In genomic region chr2:205465791-205466190, GRCh38 we compare ENCODE assay signal across 19 cellular contexts.
"Had no signal": no experiment of that assay in that cellular context is flagged by ENCODE, and none has a peak within 500 bp of the region (broad histone marks: within the 10 kb centered on the region; RNA-seq: fewer than 3 reads in every experiment).

No MANE protein-coding gene starts in this region.

- H3K4me1 ChIP-seq: gastroesophageal sphincter, testis, tibial nerve, upper lobe of right lung, vagina had no signal

- H3K4me3 Mint-ChIP-seq: effector memory CD8-positive, alpha-beta T cell; naive thymus-derived CD4-positive, alpha-beta T cell; nephron progenitor cell; stimulated activated naive B cell treated with anti-CD40 and anti-IgM and Interleukin-4, amounts not matched to agents 10 μg/mL and 1 μg/mL and 100 μg/mL, for 72 hours; stimulated activated naive CD8-positive, alpha-beta T cell treated with anti-CD3 and anti-CD28 coated beads, Interleukin-15, amount 100 ng/mL, for 72 hours had no signal

- H3K27ac Mint-ChIP-seq: effector memory CD8-positive, alpha-beta T cell; naive thymus-derived CD4-positive, alpha-beta T cell; nephron progenitor cell; stimulated activated naive B cell treated with anti-CD40 and anti-IgM and Interleukin-4, amounts not matched to agents 10 μg/mL and 1 μg/mL and 100 μg/mL, for 72 hours; stimulated activated naive CD8-positive, alpha-beta T cell treated with anti-CD3 and anti-CD28 coated beads, Interleukin-15, amount 100 ng/mL, for 72 hours had no signal

- H3K27ac ChIP-seq: esophagus squamous epithelium, gastroesophageal sphincter, testis, tibial nerve, upper lobe of right lung, vagina had no signal

- H3K36me3 ChIP-seq: esophagus squamous epithelium, gastroesophageal sphincter, upper lobe of right lung, vagina had no signal

- DNase-seq: effector memory CD8-positive, alpha-beta T cell; esophagus squamous epithelium; foreskin fibroblast; hippocampal formation; mammary epithelial cell; naive thymus-derived CD4-positive, alpha-beta T cell; nephron progenitor cell; posterior cingulate gyrus; stimulated activated CD4-positive, alpha-beta T cell treated with anti-CD3 and anti-CD28 coated beads, Interleukin-2, amount 100 ng/mL, for 24 hours; stimulated activated CD4-positive, alpha-beta T cell treated with anti-CD3 and anti-CD28 coated beads, Interleukin-4, amount 100 ng/mL, for 4 hours; stimulated activated naive B cell treated with anti-CD40 and anti-IgM and Interleukin-4, amounts not matched to agents 10 μg/mL and 1 μg/mL and 100 μg/mL, for 72 hours; stimulated activated naive CD8-positive, alpha-beta T cell treated with anti-CD3 and anti-CD28 coated beads, Interleukin-15, amount 100 ng/mL, for 72 hours; testis; upper lobe of right lung had no signal

- H3K27me3 Mint-ChIP-seq: stimulated activated naive B cell treated with anti-CD40 and anti-IgM and Interleukin-4, amounts not matched to agents 10 μg/mL and 1 μg/mL and 100 μg/mL, for 72 hours; stimulated activated naive CD8-positive, alpha-beta T cell treated with anti-CD3 and anti-CD28 coated beads, Interleukin-15, amount 100 ng/mL, for 72 hours had no signal

- H3K4me3 ChIP-seq: esophagus squamous epithelium, gastroesophageal sphincter, testis, tibial nerve, upper lobe of right lung, vagina had no signal

- H3K9me3 Mint-ChIP-seq: nephron progenitor cell; stimulated activated naive B cell treated with anti-CD40 and anti-IgM and Interleukin-4, amounts not matched to agents 10 μg/mL and 1 μg/mL and 100 μg/mL, for 72 hours; stimulated activated naive CD8-positive, alpha-beta T cell treated with anti-CD3 and anti-CD28 coated beads, Interleukin-15, amount 100 ng/mL, for 72 hours had no signal

- ATAC-seq: effector memory CD8-positive, alpha-beta T cell; gastroesophageal sphincter; left lobe of liver; naive thymus-derived CD4-positive, alpha-beta T cell; sciatic nerve; stimulated activated naive B cell treated with anti-CD40 and anti-IgM and Interleukin-4, amounts not matched to agents 10 μg/mL and 1 μg/mL and 100 μg/mL, for 72 hours; stimulated activated naive CD8-positive, alpha-beta T cell treated with anti-CD3 and anti-CD28 coated beads, Interleukin-15, amount 100 ng/mL, for 72 hours; upper lobe of right lung had no signal

- H3K36me3 Mint-ChIP-seq: naive thymus-derived CD4-positive, alpha-beta T cell; stimulated activated naive B cell treated with anti-CD40 and anti-IgM and Interleukin-4, amounts not matched to agents 10 μg/mL and 1 μg/mL and 100 μg/mL, for 72 hours had no signal

- H3K9me3 ChIP-seq: esophagus squamous epithelium, gastroesophageal sphincter, testis, tibial nerve, upper lobe of right lung, vagina had no signal

- H3K27me3 ChIP-seq: esophagus squamous epithelium, gastroesophageal sphincter, testis, tibial nerve, upper lobe of right lung, vagina had no signal

- H3K4me1 Mint-ChIP-seq: stimulated activated naive B cell treated with anti-CD40 and anti-IgM and Interleukin-4, amounts not matched to agents 10 μg/mL and 1 μg/mL and 100 μg/mL, for 72 hours had no signal
